20 cellular contexts compared by ENCODE assay signal in genomic region chr6:3221579-3221978, GRCh38. TPM values are rescaled to one million over a fixed set of nuclear protein-coding genes. Genes with fewer than 3 reads are reported as not detected.
"Had no signal": no experiment of that assay in that cellular context is flagged by ENCODE, and none has a peak within 500 bp of the region (broad histone marks: within the 10 kb centered on the region; RNA-seq: fewer than 3 reads in every experiment).

No MANE protein-coding gene starts in this region.

- DNase-seq: foreskin melanocyte; head of caudate nucleus; hippocampal formation; left cardiac atrium; left ventricle myocardium inferior; lower lobe of right lung; natural killer cell; occipital lobe; pancreas; right cardiac atrium; small intestine; stimulated activated CD4-positive, alpha-beta T cell treated with anti-CD3 and anti-CD28 coated beads, Interleukin-12 subunit alpha, Interleukin-12 subunit beta, amount 100 ng/mL, for 4 hours; stimulated activated naive CD4-positive, alpha-beta T cell treated with Interleukin-2 at 50 U/mL for 16 hours; uterus had no signal

- H3K36me3 Mint-ChIP-seq: memory B cell, natural killer cell had no signal

- H3K4me1 ChIP-seq: pancreas had no signal

- H3K36me3 ChIP-seq: left ventricle myocardium inferior, lower lobe of right lung, pancreas, uterus had no signal

- H3K27ac Mint-ChIP-seq: dendritic cell treated with granulocyte-macrophage colony-stimulating factor and Interleukin-4, amounts not matched to agents 40 ng/mL and 50 ng/mL, for 4 days; memory B cell; mesothelial cell of epicardium; progenitor cell of endocrine pancreas; type B pancreatic cell had no signal

- H3K27ac ChIP-seq: left ventricle myocardium inferior, lower lobe of right lung, pancreas, uterus had no signal

- H3K27me3 ChIP-seq: pancreas, uterus had no signal

- ATAC-seq: left cardiac atrium, lower lobe of right lung, pancreas, right cardiac atrium had no signal

- H3K4me3 ChIP-seq: left ventricle myocardium inferior, lower lobe of right lung, pancreas, uterus had no signal

- H3K4me3 Mint-ChIP-seq: dendritic cell treated with granulocyte-macrophage colony-stimulating factor and Interleukin-4, amounts not matched to agents 40 ng/mL and 50 ng/mL, for 4 days; memory B cell; mesothelial cell of epicardium; natural killer cell; type B pancreatic cell had no signal

- H3K9me3 Mint-ChIP-seq: dendritic cell treated with granulocyte-macrophage colony-stimulating factor and Interleukin-4, amounts not matched to agents 40 ng/mL and 50 ng/mL, for 4 days; mesothelial cell of epicardium; type B pancreatic cell had no signal

- H3K9me3 ChIP-seq: left ventricle myocardium inferior, lower lobe of right lung, pancreas, uterus had no signal

RNA-seq across cellular contexts. Expression of gene TUBB2B, which starts 5.9 kb away (rescaled TPM):
- polyA plus RNA-seq: keratinocyte had no signal
